8 cellular contexts compared by ENCODE assay signal in the genomic region with DNA sequence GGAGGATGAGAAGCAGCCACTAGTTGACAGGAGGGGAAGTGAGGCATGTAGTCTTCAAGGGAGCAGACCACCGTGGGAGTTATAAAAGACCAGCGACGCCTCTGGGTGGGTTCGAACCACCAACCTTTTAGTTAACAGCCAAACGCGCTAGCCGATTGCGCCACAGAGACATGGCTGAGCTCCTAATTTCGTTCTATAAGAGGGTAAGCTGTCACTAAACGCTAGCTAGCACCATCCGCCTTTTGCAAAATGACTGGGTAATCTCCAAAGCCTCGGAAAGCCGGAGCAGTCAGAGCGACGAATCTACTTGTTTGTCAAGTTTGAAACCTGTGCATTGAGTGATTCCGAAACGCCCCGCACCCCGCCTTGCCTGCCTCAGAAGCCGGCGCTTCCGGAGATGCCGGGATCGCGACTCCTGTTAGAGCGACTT. TPM values are rescaled to one million over a fixed set of nuclear protein-coding genes. Genes with fewer than 3 reads are reported as not detected.
DNase-seq lines count a peak whose midpoint lies in the region; ATAC-seq and TF ChIP-seq lines count a peak whose summit lies in the region.
"Not testable (repeated sequence)": the region's sequence is repeated elsewhere in the genome, so short reads cannot be mapped to it uniquely, and the experiment has no call there.

No MANE protein-coding gene starts in this region.

- not testable (repeated sequence) for H3K79me1 ChIP-seq in mesenchymal stem cell (replicated peaks; ENCODE audit: low read length, poor library complexity, severe bottlenecking)

- TF ChIP-seq CTCF in fibroblast of the aortic adventitia (IDR thresholded peaks at IDR 0.05; ENCODE audit: insufficient read depth, low read length); thyroid gland (IDR thresholded peaks at IDR 0.05): not testable (repeated sequence)

- intact Hi-C loops in thyroid gland (cut with DNase I) = not testable (repeated sequence)

- H3K9ac ChIP-seq in mesenchymal stem cell (ENCODE audit: low read length) = not testable (repeated sequence)

- not testable (repeated sequence) for H2BK15ac ChIP-seq in mesenchymal stem cell (ENCODE audit: low read depth, poor library complexity, severe bottlenecking)

- DNase-seq in NCI-H748 (lab: John Stamatoyannopoulos, UW; ENCODE audit: unreplicated experiment) (peak; percentile 28), fibroblast of the aortic adventitia (ENCODE audit: low read depth) (peak; percentile 11), mesenchymal stem cell (peak; percentile 10), thyroid gland (peak; percentile 4 to 12)
- DNase-seq in activated CD4-positive, alpha-beta T cell treated with anti-CD3 and anti-CD28 coated beads, Interleukin-2, amount 50 U/mL, for 1 hour = peak; percentile 5
- DNase-seq in activated naive CD8-positive, alpha-beta T cell treated with anti-CD3 and anti-CD28 coated beads for 36 hours = peak; percentile 51
- peak; percentile 56 to 67 for DNase-seq in stimulated activated CD4-positive, alpha-beta T cell treated with anti-CD3 and anti-CD28 coated beads, Interleukin-15, amount 100 ng/mL, for 48 hours (ENCODE audit: low read depth in 2 of 2)

- not testable (repeated sequence) for H2AFZ ChIP-seq in mesenchymal stem cell (ENCODE audit: low read depth, low read length)

- H3K27me3 ChIP-seq in mesenchymal stem cell (ENCODE audit: control insufficient read depth in 1 of 2, insufficient read depth in 1 of 2, low read length in 2 of 2); thyroid gland: not testable (repeated sequence)

- peak; percentile 52 for ATAC-seq in GM18907 (IDR thresholded peaks at IDR 0.05; ENCODE audit: unreplicated experiment)

- not testable (repeated sequence) for H3K4ac ChIP-seq in mesenchymal stem cell (ENCODE audit: low read depth in 1 of 2, low read length in 2 of 2)

- H3K27ac ChIP-seq in mesenchymal stem cell (ENCODE audit: low read length, poor library complexity, severe bottlenecking); thyroid gland: not testable (repeated sequence)

- not testable (repeated sequence) for H4K8ac ChIP-seq in mesenchymal stem cell (ENCODE audit: low read length)

- H3K18ac ChIP-seq in mesenchymal stem cell (ENCODE audit: low read depth in 1 of 2, low read length in 2 of 2) = not testable (repeated sequence)

- H3K9me3 Mint-ChIP-seq in activated naive CD8-positive, alpha-beta T cell treated with anti-CD3 and anti-CD28 coated beads for 36 hours = not testable (repeated sequence)

- H3K4me3 ChIP-seq in fibroblast of the aortic adventitia (ENCODE audit: low read depth, low read length); thyroid gland (replicated peaks in 1 of 3): not testable (repeated sequence)
- peak overlapping the region in 1 of 2 experiments; percentile 58 for H3K4me3 ChIP-seq in mesenchymal stem cell (ENCODE audit: insufficient read depth in 1 of 2, low read depth in 1 of 2, low read length in 2 of 2)

- H4K91ac ChIP-seq in mesenchymal stem cell (ENCODE audit: low read length) = not testable (repeated sequence)

- H3K4me1 Mint-ChIP-seq in activated naive CD8-positive, alpha-beta T cell treated with anti-CD3 and anti-CD28 coated beads for 36 hours = not testable (repeated sequence)

- H3K23ac ChIP-seq in mesenchymal stem cell (ENCODE audit: low read length in 2 of 2) = not testable (repeated sequence)

- 14% methylated on average over 13 of the region's 26 CpGs for WGBS in mesenchymal stem cell
- WGBS in thyroid gland, 2 donors = 5 to 21% methylated on average over 8 to 26 of the region's 26 CpGs

- H3K4me3 Mint-ChIP-seq in activated naive CD8-positive, alpha-beta T cell treated with anti-CD3 and anti-CD28 coated beads for 36 hours = peak overlapping the region; percentile 60

- not testable (repeated sequence) for H3K14ac ChIP-seq in mesenchymal stem cell (ENCODE audit: low read length in 2 of 2)

- H2BK120ac ChIP-seq in mesenchymal stem cell (ENCODE audit: low read depth, low read length) = not testable (repeated sequence)

- TF ChIP-seq POLR2A in thyroid gland (IDR thresholded peaks at IDR 0.05) = not testable (repeated sequence)

- H3K36me3 ChIP-seq in mesenchymal stem cell (ENCODE audit: control insufficient read depth in 1 of 2, insufficient read depth in 2 of 2, low read depth in 1 of 2, low read length in 2 of 2); thyroid gland: not testable (repeated sequence)

- H3K4me2 ChIP-seq in mesenchymal stem cell (ENCODE audit: low read length, poor library complexity, severe bottlenecking) = not testable (repeated sequence)

- not testable (repeated sequence) for H3K27me3 Mint-ChIP-seq in activated naive CD8-positive, alpha-beta T cell treated with anti-CD3 and anti-CD28 coated beads for 36 hours

- H2AK5ac ChIP-seq in mesenchymal stem cell (ENCODE audit: low read length, severe bottlenecking) = not testable (repeated sequence)

- not testable (repeated sequence) for H3K4me1 ChIP-seq in mesenchymal stem cell (ENCODE audit: control insufficient read depth, insufficient read depth, low read depth, low read length); thyroid gland

- H3K27ac Mint-ChIP-seq in activated naive CD8-positive, alpha-beta T cell treated with anti-CD3 and anti-CD28 coated beads for 36 hours = peak overlapping the region; percentile 82

- H2BK5ac ChIP-seq in mesenchymal stem cell (ENCODE audit: low read depth, low read length, poor library complexity, severe bottlenecking) = not testable (repeated sequence)

- not testable (repeated sequence) for H3K36me3 Mint-ChIP-seq in activated naive CD8-positive, alpha-beta T cell treated with anti-CD3 and anti-CD28 coated beads for 36 hours

- not testable (repeated sequence) for H2BK12ac ChIP-seq in mesenchymal stem cell (ENCODE audit: low read length in 2 of 2)

- not testable (repeated sequence) for H3K9me3 ChIP-seq in mesenchymal stem cell (ENCODE audit: control insufficient read depth, low read length); thyroid gland

RNA-seq across cellular contexts. Expression of a gene that starts 42.3 kb away (rescaled TPM):
- total RNA-seq in activated naive CD8-positive, alpha-beta T cell treated with anti-CD3 and anti-CD28 coated beads for 36 hours = not detected
- total RNA-seq in fibroblast of the aortic adventitia (ENCODE audit: low replicate concordance) = not detected in 2 replicates
- polyA plus RNA-seq in mesenchymal stem cell (2013, experiment 1 of 2) = not detected
- polyA plus RNA-seq in mesenchymal stem cell (2013, experiment 2 of 2) = not detected
- 10 to 100 TPM in 1 of 4 donors, 1 to 10 TPM in 3; 2.1 to 13.5 (median 2.4) TPM for total RNA-seq in thyroid gland

Comparison
In these comparisons a context has a peak if more than half of its experiments do, and no peak if none do; other contexts are left out.
1. DNase-seq: peak in every context shown above with its lines; median percentile 62 in stimulated activated CD4-positive, alpha-beta T cell treated with anti-CD3 and anti-CD28 coated beads, Interleukin-15, amount 100 ng/mL, for 48 hours; 51 in activated naive CD8-positive, alpha-beta T cell treated with anti-CD3 and anti-CD28 coated beads for 36 hours; 28 in NCI-H748; 11 in fibroblast of the aortic adventitia; 10 in mesenchymal stem cell; 8 in thyroid gland; 5 in activated CD4-positive, alpha-beta T cell treated with anti-CD3 and anti-CD28 coated beads, Interleukin-2, amount 50 U/mL, for 1 hour.